In genomic region chr16:81633680-81634379, GRCh38 we compare ENCODE assay signal across 10 cellular contexts.
DNase-seq lines count a peak whose midpoint lies in the region; ATAC-seq, FAIRE-seq and TF ChIP-seq lines count a peak whose summit lies in the region.
"Had no signal": no experiment of that assay in that cellular context is flagged by ENCODE, and none has a peak within 500 bp of the region (broad histone marks: within the 10 kb centered on the region; RNA-seq: fewer than 3 reads in every experiment).

No MANE protein-coding gene starts in this region.

- BruUV-seq in HepG2 (replicated peaks; lab: Mats Ljungman, UMichigan): no TSS peak

- no peak overlapping the region for H3K4me3 Mint-ChIP-seq in activated CD8-positive, alpha-beta memory T cell treated with anti-CD3 and anti-CD28 coated beads, Interleukin-2, amount 10 ng/mL, durations not matched to agents 7 days and 5 days
- no peak overlapping the region for H3K4me3 Mint-ChIP-seq in activated CD8-positive, alpha-beta T cell treated with anti-CD3 and anti-CD28 coated beads for 36 hours
- H3K4me3 Mint-ChIP-seq in stimulated activated naive CD8-positive, alpha-beta T cell treated with anti-CD3 and anti-CD28 coated beads, Interleukin-15, Interleukin-2, amounts not matched to agents 100 ng/mL and 50 ng/mL, for 24 hours: peak overlapping the region; percentile 14

- no peak for ATAC-seq in activated CD8-positive, alpha-beta memory T cell treated with anti-CD3 and anti-CD28 coated beads, Interleukin-2, amount 10 ng/mL, durations not matched to agents 7 days and 5 days
- peak; percentile 8 for ATAC-seq in activated CD8-positive, alpha-beta T cell treated with anti-CD3 and anti-CD28 coated beads for 36 hours
- ATAC-seq in HepG2: peak; percentile 74
- no peak for ATAC-seq in HG02798 (IDR thresholded peaks at IDR 0.05; ENCODE audit: poor library complexity, unreplicated experiment)
- no peak for ATAC-seq in HG03139 (IDR thresholded peaks at IDR 0.05; ENCODE audit: unreplicated experiment)

- POLR2A ChIA-PET in activated CD8-positive, alpha-beta T cell treated with anti-CD3 and anti-CD28 coated beads for 36 hours (lab: Charles Lee): interaction anchor here (0.5 to 1.3 kb wide), 7 partner anchors 9 to 562 kb away, joined by 3 to 4 read pairs (median 3); no protein-coding TSS in a partner anchor
- POLR2A ChIA-PET in HepG2 (lab: Yijun Ruan, JAX): no interaction called here

- H3K4me3 ChIP-seq in HepG2 (replicated peaks in 1 of 3; ENCODE audit: insufficient read depth in 1 of 3, low read depth in 2 of 3, low read length in 3 of 3): no peak overlapping the region

- no peak overlapping the region for H3K9ac ChIP-seq in HepG2 (ENCODE audit: insufficient read depth, low read depth, low read length)

- no peaks in the 10 kb centered on the region for H3K27me3 Mint-ChIP-seq in activated CD8-positive, alpha-beta memory T cell treated with anti-CD3 and anti-CD28 coated beads, Interleukin-2, amount 10 ng/mL, durations not matched to agents 7 days and 5 days
- no peaks in the 10 kb centered on the region for H3K27me3 Mint-ChIP-seq in activated CD8-positive, alpha-beta T cell treated with anti-CD3 and anti-CD28 coated beads for 36 hours
- no peaks in the 10 kb centered on the region for H3K27me3 Mint-ChIP-seq in stimulated activated naive CD8-positive, alpha-beta T cell treated with anti-CD3 and anti-CD28 coated beads, Interleukin-15, Interleukin-2, amounts not matched to agents 100 ng/mL and 50 ng/mL, for 24 hours

- no peaks in the 10 kb centered on the region for H3K9me3 ChIP-seq in HepG2 (ENCODE audit: low read length)

- intact Hi-C loops in activated CD8-positive, alpha-beta T cell treated with anti-CD3 and anti-CD28 coated beads for 36 hours (cut with micrococcal nuclease): loop anchor here (2.0 to 5.0 kb wide), 2 partner anchors 65 to 83 kb away; no protein-coding TSS in a partner anchor
- intact Hi-C loops in HepG2 (cut with micrococcal nuclease; ENCODE audit: unreplicated experiment): no loop called here

- H3K4me1 Mint-ChIP-seq in activated CD8-positive, alpha-beta memory T cell treated with anti-CD3 and anti-CD28 coated beads, Interleukin-2, amount 10 ng/mL, durations not matched to agents 7 days and 5 days: peaks cover 45% of the 10 kb centered on the region
- peaks cover 69% of the 10 kb centered on the region for H3K4me1 Mint-ChIP-seq in activated CD8-positive, alpha-beta T cell treated with anti-CD3 and anti-CD28 coated beads for 36 hours (ENCODE audit: low read depth)
- H3K4me1 Mint-ChIP-seq in stimulated activated naive CD8-positive, alpha-beta T cell treated with anti-CD3 and anti-CD28 coated beads, Interleukin-15, Interleukin-2, amounts not matched to agents 100 ng/mL and 50 ng/mL, for 24 hours (ENCODE audit: low read depth): peaks cover 76% of the 10 kb centered on the region

- peak; percentile 46 for FAIRE-seq in HepG2 (lab: Jason Lieb, UNC)

- H3K4me2 ChIP-seq in HepG2 (ENCODE audit: low read depth, low read length): peak overlapping the region; percentile 4; the same call in 1 of the 2 replicates

- CTCF ChIA-PET in activated CD8-positive, alpha-beta memory T cell treated with anti-CD3 and anti-CD28 coated beads, Interleukin-2, amount 10 ng/mL, durations not matched to agents 7 days and 5 days (lab: Charles Lee): interaction anchor here (1.1 to 1.5 kb wide), 3 partner anchors 10 to 234 kb away, joined by 3 to 7 read pairs (median 4); no protein-coding TSS in a partner anchor
- CTCF ChIA-PET in activated CD8-positive, alpha-beta T cell treated with anti-CD3 and anti-CD28 coated beads for 36 hours (lab: Charles Lee): interaction anchor here (0.8 to 1.3 kb wide), 2 partner anchors 9 to 11 kb away, joined by 3 to 4 read pairs; no protein-coding TSS in a partner anchor
- CTCF ChIA-PET in HepG2 (lab: Yijun Ruan, JAX; ENCODE audit: low intra/inter-chr PET ratio, low total read pairs): no interaction called here

- DNase-seq in activated CD8-positive, alpha-beta memory T cell treated with anti-CD3 and anti-CD28 coated beads, Interleukin-2, amount 10 ng/mL, durations not matched to agents 7 days and 5 days: no peak
- no peak for DNase-seq in activated CD8-positive, alpha-beta memory T cell treated with anti-CD3 and anti-CD28 coated beads, Interleukin-2, amount 50 U/mL, for 48 hours
- DNase-seq in activated CD8-positive, alpha-beta T cell treated with anti-CD3 and anti-CD28 coated beads for 36 hours: peak; percentile 37
- no peak for DNase-seq in HepG2 (ENCODE audit: low spot score)
- DNase-seq in NCI-H510A treated with DMSO at 0.1 percent for 48 hours (lab: John Stamatoyannopoulos, UW): no peak
- DNase-seq: ACHN; NK-92 treated with Interleukin-12 subunit alpha and Interleukin-12 subunit beta, amount 100 ng/mL, for 24 hours had no signal

- in situ Hi-C loops in HepG2 (cut with HindIII; ENCODE audit: extremely low pct_ligation_motif_present, low pct_unique_long_range_greater_than_20kb): no loop called here

- TF ChIP-seq POLR2A in HepG2 (IDR thresholded peaks at IDR 0.05; ENCODE audit: insufficient read depth in 1 of 2, low read depth in 2 of 2, low read length in 2 of 2): no peak

- peaks cover 30% of the 10 kb centered on the region for H3K79me2 ChIP-seq in HepG2 (ENCODE audit: insufficient read depth, low read length)

- no peak for TF ChIP-seq EP300 in HepG2 (IDR thresholded peaks at IDR 0.05; ENCODE audit: low read depth in 2 of 2, low read length in 2 of 2)
- no peak for TF ChIP-seq EP300 in HepG2 (CRISPR knock-in tag; IDR thresholded peaks at IDR 0.05; ENCODE audit: borderline replicate concordance)

- no peaks in the 10 kb centered on the region for H3K27me3 ChIP-seq in HepG2 (ENCODE audit: control insufficient read depth in 1 of 2, insufficient read depth in 2 of 2, low read length in 2 of 2)

- no peak overlapping the region for H2AFZ ChIP-seq in HepG2 (ENCODE audit: low read length)

- H3K36me3 ChIP-seq in HepG2 (replicated peaks in 1 of 2; ENCODE audit: control insufficient read depth in 1 of 2, insufficient read depth in 2 of 2, low read length in 2 of 2): peaks cover 6 to 21% of the 10 kb centered on the region in 2 experiments; a peak in 4 of 5 replicates

- H3K36me3 Mint-ChIP-seq in activated CD8-positive, alpha-beta memory T cell treated with anti-CD3 and anti-CD28 coated beads, Interleukin-2, amount 10 ng/mL, durations not matched to agents 7 days and 5 days: no peaks in the 10 kb centered on the region
- peaks cover 3% of the 10 kb centered on the region for H3K36me3 Mint-ChIP-seq in activated CD8-positive, alpha-beta T cell treated with anti-CD3 and anti-CD28 coated beads for 36 hours (ENCODE audit: low read depth)
- H3K36me3 Mint-ChIP-seq in stimulated activated naive CD8-positive, alpha-beta T cell treated with anti-CD3 and anti-CD28 coated beads, Interleukin-15, Interleukin-2, amounts not matched to agents 100 ng/mL and 50 ng/mL, for 24 hours (ENCODE audit: low read depth): no peaks in the 10 kb centered on the region

- peak overlapping the region; percentile 92 for H3K27ac Mint-ChIP-seq in activated CD8-positive, alpha-beta memory T cell treated with anti-CD3 and anti-CD28 coated beads, Interleukin-2, amount 10 ng/mL, durations not matched to agents 7 days and 5 days
- H3K27ac Mint-ChIP-seq in activated CD8-positive, alpha-beta T cell treated with anti-CD3 and anti-CD28 coated beads for 36 hours: peak overlapping the region; percentile 96
- peak overlapping the region; percentile 94 for H3K27ac Mint-ChIP-seq in stimulated activated naive CD8-positive, alpha-beta T cell treated with anti-CD3 and anti-CD28 coated beads, Interleukin-15, Interleukin-2, amounts not matched to agents 100 ng/mL and 50 ng/mL, for 24 hours

- no peak for TF ChIP-seq CTCF in activated CD8-positive, alpha-beta T cell treated with anti-CD3 and anti-CD28 coated beads for 36 hours (IDR thresholded peaks at IDR 0.05)
- no peak for TF ChIP-seq CTCF in HepG2 (CRISPR knock-in tag; IDR thresholded peaks at IDR 0.05)

- H4K20me1 ChIP-seq in HepG2 (ENCODE audit: insufficient read depth, low read length): peaks cover 78% of the 10 kb centered on the region

- peaks cover 64% of the 10 kb centered on the region for H3K4me1 ChIP-seq in HepG2 (ENCODE audit: insufficient read depth, low read length)

- no peaks in the 10 kb centered on the region for H3K9me3 Mint-ChIP-seq in activated CD8-positive, alpha-beta memory T cell treated with anti-CD3 and anti-CD28 coated beads, Interleukin-2, amount 10 ng/mL, durations not matched to agents 7 days and 5 days (ENCODE audit: low read depth)
- no peaks in the 10 kb centered on the region for H3K9me3 Mint-ChIP-seq in activated CD8-positive, alpha-beta T cell treated with anti-CD3 and anti-CD28 coated beads for 36 hours
- H3K9me3 Mint-ChIP-seq in stimulated activated naive CD8-positive, alpha-beta T cell treated with anti-CD3 and anti-CD28 coated beads, Interleukin-15, Interleukin-2, amounts not matched to agents 100 ng/mL and 50 ng/mL, for 24 hours: no peaks in the 10 kb centered on the region

- no peak for TF ChIP-seq RAD21 in HepG2 (CRISPR knock-in tag; IDR thresholded peaks at IDR 0.05)

- WGBS in HepG2 (ENCODE audit: low lambda C conversion rate): 55% methylated on average over 8 of the region's 8 CpGs

- peak overlapping the region; percentile 27 for H3K27ac ChIP-seq in HepG2 (ENCODE audit: extremely low read length, insufficient read depth, low read length)

TF ChIP-seq in HepG2, 621 proteins besides CTCF, POLR2A, EP300 and RAD21 (continues in another document):
- TF ChIP-seq MTA1 (CRISPR knock-in tag; IDR thresholded peaks at IDR 0.05; ENCODE audit: borderline replicate concordance) (peak; percentile 89), NCOR1 (IDR thresholded peaks at IDR 0.05; ENCODE audit: borderline replicate concordance, low read length) (peak; percentile 70), FOXJ3 (CRISPR knock-in tag; IDR thresholded peaks at IDR 0.05; ENCODE audit: borderline replicate concordance) (peak; percentile 67; the same call in 1 of the 2 replicates), NR0B2 (CRISPR knock-in tag; IDR thresholded peaks at IDR 0.05) (no peak), HOXA9 (CRISPR knock-in tag; IDR thresholded peaks at IDR 0.05; ENCODE audit: borderline replicate concordance) (no peak), ZEB1 (IDR thresholded peaks at IDR 0.05; ENCODE audit: insufficient replicate concordance, low read depth) (peak; percentile 10)

Comparison
In these comparisons a context has a peak if more than half of its experiments do, and no peak if none do; other contexts are left out.
1. ATAC-seq: peak in activated CD8-positive, alpha-beta T cell treated with anti-CD3 and anti-CD28 coated beads for 36 hours (single experiment) and HepG2 (single experiment); none in activated CD8-positive, alpha-beta memory T cell treated with anti-CD3 and anti-CD28 coated beads, Interleukin-2, amount 10 ng/mL, durations not matched to agents 7 days and 5 days (single experiment), HG02798 (single experiment) and HG03139 (single experiment).
2. Peak in every context shown above with its lines, with median percentiles within 50 percentile points of each other: H3K27ac Mint-ChIP-seq.